Comparison of ENCODE assay signal across 9 cellular contexts in the genomic region with DNA sequence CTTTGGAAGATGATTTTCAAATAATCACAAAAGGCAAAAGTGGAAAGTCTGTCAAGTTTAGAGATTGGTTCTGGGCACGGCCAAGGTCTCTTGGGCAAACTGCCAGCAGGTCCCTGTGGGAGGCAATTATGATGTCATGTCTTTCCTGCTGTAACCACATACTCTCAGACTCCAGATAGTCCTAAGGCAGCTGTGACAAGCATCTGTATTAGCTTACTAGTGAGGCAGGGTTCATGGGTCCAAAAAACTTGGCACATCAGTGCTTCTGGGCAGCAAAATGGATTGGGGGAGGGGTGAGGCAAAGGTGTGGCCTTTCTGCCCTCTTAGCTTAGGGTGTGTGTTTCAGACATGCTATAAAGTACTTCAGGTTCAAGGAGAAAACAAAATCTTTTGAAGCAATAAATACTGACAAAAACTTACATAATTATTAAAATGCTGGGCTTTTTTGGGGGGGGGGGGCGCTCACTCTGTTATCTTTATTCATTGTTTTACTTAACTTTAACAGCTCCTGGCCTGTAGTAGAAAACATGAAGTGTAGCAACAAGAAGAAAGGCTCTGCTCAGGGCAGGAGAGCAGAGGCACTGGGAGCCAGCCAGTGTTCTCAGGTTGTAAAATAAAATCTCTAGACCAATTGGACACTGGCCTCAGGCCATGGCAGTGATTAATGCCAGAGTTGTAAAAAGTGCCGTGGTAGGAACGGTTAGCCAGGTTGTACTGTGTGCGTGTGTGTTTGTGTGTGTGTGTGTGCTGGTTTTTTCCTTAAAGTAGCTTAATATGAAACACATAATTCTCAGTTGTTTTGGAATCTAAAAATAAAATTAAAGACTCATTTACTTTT. TPM values are rescaled to one million over a fixed set of nuclear protein-coding genes. Genes with fewer than 3 reads are reported as not detected.
DNase-seq lines count a peak whose midpoint lies in the region; ATAC-seq and TF ChIP-seq lines count a peak whose summit lies in the region.
"Had no signal": no experiment of that assay in that cellular context is flagged by ENCODE, and none has a peak within 500 bp of the region (broad histone marks: within the 10 kb centered on the region; RNA-seq: fewer than 3 reads in every experiment).

No MANE protein-coding gene starts in this region.

- TF ChIP-seq POLR2A in heart left ventricle (IDR thresholded peaks at IDR 0.05): no peak

- H3K36me3 Mint-ChIP-seq in Calu3 (ENCODE audit: insufficient read depth, unreplicated experiment) (peaks cover 8% of the 10 kb centered on the region), immature natural killer cell (no peaks in the 10 kb centered on the region)
- H3K36me3 Mint-ChIP-seq in activated CD8-positive, alpha-beta T cell treated with anti-CD3 and anti-CD28 coated beads for 36 hours (ENCODE audit: low read depth): no peaks in the 10 kb centered on the region

- CTCF ChIA-PET in Calu3 (lab: Charles Lee) (interaction anchor here (0.6 to 1.7 kb wide), 7 partner anchors 14 to 296 kb away, joined by 3 to 9 read pairs (median 5); partner anchors contain the start of gene TANC1), HEK293 (lab: Yijun Ruan, JAX) (interaction anchor here (0.5 to 1.2 kb wide), 12 partner anchors 12 to 912 kb away, joined by 3 to 7 read pairs (median 3); no protein-coding TSS in a partner anchor)
- CTCF ChIA-PET in activated CD8-positive, alpha-beta T cell treated with anti-CD3 and anti-CD28 coated beads for 36 hours (lab: Charles Lee): interaction anchor here (0.7 to 3.2 kb wide), 4 partner anchors 12 to 253 kb away, joined by 3 to 13 read pairs (median 3); no protein-coding TSS in a partner anchor

- BruUV-seq in Calu3 (replicated peaks; lab: Mats Ljungman, UMichigan): no TSS peak

- H3K27me3 ChIP-seq in heart left ventricle (no peaks in the 10 kb centered on the region), skeletal muscle tissue (ENCODE audit: control insufficient read depth in 3 of 3, insufficient read depth in 3 of 3, low read length in 3 of 3) (no peaks in the 10 kb centered on the region)

- H3K4me3 Mint-ChIP-seq in Calu3 (ENCODE audit: low read depth, unreplicated experiment) (peak overlapping the region; percentile 29), immature natural killer cell (no peak overlapping the region)
- no peak overlapping the region for H3K4me3 Mint-ChIP-seq in activated CD8-positive, alpha-beta T cell treated with anti-CD3 and anti-CD28 coated beads for 36 hours

- H3K27ac ChIP-seq in HEK293 (ENCODE audit: extremely low read depth, low read depth, low read length) (peak overlapping the region; percentile 92), heart left ventricle (peak overlapping the region in 11 of 12 donors; percentile 7 to 72 (median 60)), skeletal muscle tissue (ENCODE audit: low read depth, low read length) (peak overlapping the region; percentile 13)
- H3K27ac ChIP-seq: HL-60 had no signal

- no peaks in the 10 kb centered on the region for H3K27me3 Mint-ChIP-seq in Calu3 (ENCODE audit: unreplicated experiment)
- H3K27me3 Mint-ChIP-seq in activated CD8-positive, alpha-beta T cell treated with anti-CD3 and anti-CD28 coated beads for 36 hours: peaks cover 4% of the 10 kb centered on the region
- H3K27me3 Mint-ChIP-seq in immature natural killer cell (ENCODE audit: low read depth in 3 of 3): peaks cover 0 to 11% (median 5%) of the 10 kb centered on the region in 3 donors

- POLR2A ChIA-PET in HEK293 (lab: Yijun Ruan, JAX): interaction anchor here (0.6 to 5.5 kb wide), 7 partner anchors 14 to 166 kb away, joined by 3 to 57 read pairs (median 5); partner anchors contain the start of gene TANC1
- POLR2A ChIA-PET in activated CD8-positive, alpha-beta T cell treated with anti-CD3 and anti-CD28 coated beads for 36 hours (lab: Charles Lee): no interaction called here

- H3K36me3 ChIP-seq in HEK293 (ENCODE audit: control insufficient read depth in 2 of 2, insufficient read depth in 1 of 2, low read length in 2 of 2): no peaks in the 10 kb centered on the region
- H3K36me3 ChIP-seq in heart left ventricle: no peaks in the 10 kb centered on the region
- no peaks in the 10 kb centered on the region for H3K36me3 ChIP-seq in skeletal muscle tissue (ENCODE audit: control insufficient read depth in 3 of 3, insufficient read depth in 3 of 3, low read length in 3 of 3)

- TF ChIP-seq CTCF in Calu3 (IDR thresholded peaks at IDR 0.05; ENCODE audit: unreplicated experiment) (no peak), HEK293 (tag by site-specific recombination; IDR thresholded peaks at IDR 0.05) (no peak), heart left ventricle (IDR thresholded peaks at IDR 0.05) (no peak)
- no peak for TF ChIP-seq CTCF in activated CD8-positive, alpha-beta T cell treated with anti-CD3 and anti-CD28 coated beads for 36 hours (IDR thresholded peaks at IDR 0.05)

- DNase-seq in Calu3: peak; percentile 89
- peak; percentile 81 for DNase-seq in NCI-H2171 (lab: John Stamatoyannopoulos, UW)
- DNase-seq in activated CD8-positive, alpha-beta T cell treated with anti-CD3 and anti-CD28 coated beads for 36 hours: peak; percentile 62
- peak; percentile 77 to 82 (median 80) for DNase-seq in heart left ventricle
- no peak for DNase-seq in iPS-NIHi7 (ENCODE audit: extremely low spot score)
- DNase-seq in immature natural killer cell: no peak

- H3K4me1 Mint-ChIP-seq in Calu3 (ENCODE audit: low read depth, unreplicated experiment) (peaks cover 28% of the 10 kb centered on the region), immature natural killer cell (peaks cover 0 to 1% of the 10 kb centered on the region in 2 donors)
- H3K4me1 Mint-ChIP-seq in activated CD8-positive, alpha-beta T cell treated with anti-CD3 and anti-CD28 coated beads for 36 hours (ENCODE audit: low read depth): peaks cover 14% of the 10 kb centered on the region

- H3K9me3 Mint-ChIP-seq in Calu3 (ENCODE audit: low read depth, unreplicated experiment): no peaks in the 10 kb centered on the region
- peaks cover 3% of the 10 kb centered on the region for H3K9me3 Mint-ChIP-seq in activated CD8-positive, alpha-beta T cell treated with anti-CD3 and anti-CD28 coated beads for 36 hours
- H3K9me3 Mint-ChIP-seq in immature natural killer cell: no peaks in the 10 kb centered on the region

- H3K9ac ChIP-seq in skeletal muscle tissue (ENCODE audit: low read depth in 1 of 3, low read length in 3 of 3): peak overlapping the region in 1 of 3 donors; percentile 41

- H3K27ac Mint-ChIP-seq in Calu3 (ENCODE audit: unreplicated experiment) (peak overlapping the region; percentile 73), immature natural killer cell (no peak overlapping the region)
- no peak overlapping the region for H3K27ac Mint-ChIP-seq in activated CD8-positive, alpha-beta T cell treated with anti-CD3 and anti-CD28 coated beads for 36 hours

- peak overlapping the region; percentile 11; the same call in 1 of the 2 replicates for H3K4me3 ChIP-seq in HEK293 (ENCODE audit: low read depth, low read length)
- no peak overlapping the region for H3K4me3 ChIP-seq in heart left ventricle
- H3K4me3 ChIP-seq in skeletal muscle tissue (ENCODE audit: low read length in 3 of 3): peak overlapping the region in 1 of 3 donors; percentile 37

- intact Hi-C loops in Calu3 (cut with micrococcal nuclease; ENCODE audit: unreplicated experiment): no loop called here
- intact Hi-C loops in activated CD8-positive, alpha-beta T cell treated with anti-CD3 and anti-CD28 coated beads for 36 hours (cut with micrococcal nuclease): no loop called here
- intact Hi-C loops in heart left ventricle (cut with DNase I): loop anchor here in 1 of 10 donors (5.0 kb wide), 1 partner anchor 52 kb away; no protein-coding TSS in a partner anchor

- 11 to 19% (median 13%) methylated on average over 5 of the region's 5 CpGs for WGBS in heart left ventricle, 4 donors

- H3K4me1 ChIP-seq in HEK293 (ENCODE audit: control insufficient read depth, insufficient read depth, low read length) (peaks cover 11% of the 10 kb centered on the region), heart left ventricle (peaks cover 7 to 25% (median 17%) of the 10 kb centered on the region in 12 donors), skeletal muscle tissue (ENCODE audit: control insufficient read depth in 3 of 3, insufficient read depth in 3 of 3, low read length in 3 of 3) (peaks cover 7 to 11% (median 9%) of the 10 kb centered on the region in 3 donors)

- H3K9me3 ChIP-seq in HEK293 (ENCODE audit: control insufficient read depth, insufficient read depth, low read depth, low read length): no peaks in the 10 kb centered on the region
- H3K9me3 ChIP-seq in heart left ventricle: no peaks in the 10 kb centered on the region
- H3K9me3 ChIP-seq in skeletal muscle tissue (ENCODE audit: control insufficient read depth in 3 of 3, low read length in 3 of 3): no peaks in the 10 kb centered on the region

- peak; percentile 55 for ATAC-seq in activated CD8-positive, alpha-beta T cell treated with anti-CD3 and anti-CD28 coated beads for 36 hours
- ATAC-seq in heart left ventricle: peak; percentile 82 to 93 (median 90)

TF ChIP-seq in HEK293, 187 proteins besides CTCF, POLR2A, EP300 and RAD21 (continues in another document):
- TF ChIP-seq ZNF350 (tag by site-specific recombination; IDR thresholded peaks at IDR 0.05) (no peak), TRIM28 (IDR thresholded peaks at IDR 0.05; ENCODE audit: borderline replicate concordance, low read length) (peak; percentile 79; the same call in 1 of the 2 replicates), AEBP2 (tag by site-specific recombination; IDR thresholded peaks at IDR 0.05; ENCODE audit: borderline replicate concordance) (no peak), ZBTB17 (tag by site-specific recombination; IDR thresholded peaks at IDR 0.05) (peak; percentile 54; the same call in 1 of the 2 replicates), ZNF391 (tag by site-specific recombination; IDR thresholded peaks at IDR 0.05; ENCODE audit: borderline replicate concordance, low read depth) (no peak)

RNA-seq across cellular contexts. Expression of gene TANC1, which starts 14.3 kb away (rescaled TPM):
- 41.2 and 43.3 TPM in 2 replicates for total RNA-seq in Calu3 (2022)
- under 1 TPM; 0.70 to 0.92 TPM for total RNA-seq in activated CD8-positive, alpha-beta T cell treated with anti-CD3 and anti-CD28 coated beads for 36 hours
- 10 to 100 TPM; 41.2 to 91.1 (median 74.0) TPM for total RNA-seq in heart left ventricle
- polyA plus RNA-seq in heart left ventricle: 10 to 100 TPM; 26.6 to 43.8 TPM
- 38.1 TPM for total RNA-seq in skeletal muscle tissue
- under 1 TPM in 2 of 3 donors, not detected in 1; 0.41 to 0.46 TPM for polyA plus RNA-seq in immature natural killer cell

Comparison
In these comparisons a context has a peak if more than half of its experiments do, and no peak if none do; other contexts are left out.
1. DNase-seq: peak in Calu3 (single experiment), NCI-H2171 (single experiment), activated CD8-positive, alpha-beta T cell treated with anti-CD3 and anti-CD28 coated beads for 36 hours (single experiment) and heart left ventricle (5 of 5); none in iPS-NIHi7 (single experiment) and immature natural killer cell (0 of 3).
2. H3K27ac ChIP-seq: peak in every context shown above with its lines; median percentile 92 in HEK293; 60 in heart left ventricle; 13 in skeletal muscle tissue.
3. RNA of gene TANC1, which starts 14.3 kb away (total RNA-seq): 41.2 to 91.1 TPM in heart left ventricle, 41.2 to 43.3 TPM in Calu3 and 38.1 TPM in skeletal muscle tissue (single experiment); 0.70 to 0.92 TPM in activated CD8-positive, alpha-beta T cell treated with anti-CD3 and anti-CD28 coated beads for 36 hours; every median in the first group is over 10 times any median in the second.